ENCODE assay signal across 2 cellular contexts in the genomic region with DNA sequence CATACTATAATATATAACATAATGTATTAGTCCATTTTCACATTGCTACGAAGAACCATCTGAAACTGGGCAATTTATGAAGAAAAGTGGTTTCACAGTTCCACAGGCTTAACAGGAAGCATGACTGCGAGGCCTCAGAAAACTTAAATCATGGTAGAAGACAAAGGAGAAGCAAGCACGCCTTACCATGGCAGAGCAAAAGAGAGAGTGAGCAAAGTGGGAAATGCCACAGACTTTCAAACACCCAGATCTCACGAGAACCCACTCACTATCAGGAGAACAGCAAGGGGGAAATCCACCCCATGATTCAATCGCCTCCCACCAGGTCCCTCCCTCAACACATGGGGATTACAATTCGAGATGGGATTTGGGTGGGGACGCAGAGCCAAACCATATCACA.
TF ChIP-seq lines count a peak whose summit lies in the region.

No MANE protein-coding gene starts in this region.

TF ChIP-seq in K562, 482 proteins besides CTCF, POLR2A, EP300 and RAD21:
- no peak for TF ChIP-seq FOXJ2 (tag; IDR thresholded peaks at IDR 0.05)
- TF ChIP-seq ARID1B (IDR thresholded peaks at IDR 0.05) = no peak
- TF ChIP-seq RBM25 (IDR thresholded peaks at IDR 0.05; ENCODE audit: low read depth, low read length, severe bottlenecking) = no peak
- no peak for TF ChIP-seq CEBPB (tag; IDR thresholded peaks at IDR 0.05)
- TF ChIP-seq ZNF407 (IDR thresholded peaks at IDR 0.05; ENCODE audit: low read depth) = no peak
- no peak for TF ChIP-seq DACH1 (IDR thresholded peaks at IDR 0.05; ENCODE audit: partially characterized antibody)
- TF ChIP-seq SMARCA5 (IDR thresholded peaks at IDR 0.05) = no peak
- no peak for TF ChIP-seq PRDM10 (IDR thresholded peaks at IDR 0.05; ENCODE audit: partially characterized antibody)
- no peak for TF ChIP-seq CBFA2T2 (conservative IDR thresholded peaks at IDR 0.05)
- no peak for TF ChIP-seq HNRNPL (IDR thresholded peaks at IDR 0.05; ENCODE audit: low read depth, low read length)
- TF ChIP-seq, protein P1, sequence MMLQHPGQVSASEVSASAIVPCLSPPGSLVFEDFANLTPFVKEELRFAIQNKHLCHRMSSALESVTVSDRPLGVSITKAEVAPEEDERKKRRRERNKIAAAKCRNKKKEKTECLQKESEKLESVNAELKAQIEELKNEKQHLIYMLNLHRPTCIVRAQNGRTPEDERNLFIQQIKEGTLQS (IDR thresholded peaks at IDR 0.05) = no peak
- TF ChIP-seq, protein P1 (CRISPR knock-in tag; conservative IDR thresholded peaks at IDR 0.05) = no peak
- no peak for TF ChIP-seq POU5F1 (IDR thresholded peaks at IDR 0.05; ENCODE audit: borderline replicate concordance, low read depth, low read length, partially characterized antibody)
- no peak for TF ChIP-seq HDAC6 (IDR thresholded peaks at IDR 0.05; ENCODE audit: low read depth, low read length)

TF ChIP-seq in H1, 55 proteins besides CTCF, POLR2A, EP300 and RAD21:
- TF ChIP-seq MAX (IDR thresholded peaks at IDR 0.05) (no peak), SUZ12 (IDR thresholded peaks at IDR 0.05; ENCODE audit: low read length) (no peak), KDM5A (IDR thresholded peaks at IDR 0.05; ENCODE audit: low read length) (no peak), SIN3A (conservative IDR thresholded peaks at IDR 0.05 in 1 of 2, IDR thresholded peaks at IDR 0.05 in 1 of 2; ENCODE audit: low read depth in 1 of 2, low read length in 2 of 2) (no peak), SRF (IDR thresholded peaks at IDR 0.05; ENCODE audit: low read depth, low read length) (no peak), TAF1 (IDR thresholded peaks at IDR 0.05; ENCODE audit: low read depth, low read length) (no peak), FOSL1 (IDR thresholded peaks at IDR 0.05; ENCODE audit: insufficient read depth, low read depth, low read length) (no peak), MAFK (IDR thresholded peaks at IDR 0.05; ENCODE audit: low read depth, low read length) (no peak), CREB1 (IDR thresholded peaks at IDR 0.05) (no peak), BACH1 (IDR thresholded peaks at IDR 0.05; ENCODE audit: low read length) (no peak), PHF8 (conservative IDR thresholded peaks at IDR 0.05; ENCODE audit: low read depth, low read length) (no peak), CBX5 (IDR thresholded peaks at IDR 0.05; ENCODE audit: low read depth, low read length) (no peak), TEAD4 (IDR thresholded peaks at IDR 0.05; ENCODE audit: low read depth, low read length) (no peak), SP1 (IDR thresholded peaks at IDR 0.05; ENCODE audit: low read depth, low read length) (no peak)
- TF ChIP-seq, protein P2, sequence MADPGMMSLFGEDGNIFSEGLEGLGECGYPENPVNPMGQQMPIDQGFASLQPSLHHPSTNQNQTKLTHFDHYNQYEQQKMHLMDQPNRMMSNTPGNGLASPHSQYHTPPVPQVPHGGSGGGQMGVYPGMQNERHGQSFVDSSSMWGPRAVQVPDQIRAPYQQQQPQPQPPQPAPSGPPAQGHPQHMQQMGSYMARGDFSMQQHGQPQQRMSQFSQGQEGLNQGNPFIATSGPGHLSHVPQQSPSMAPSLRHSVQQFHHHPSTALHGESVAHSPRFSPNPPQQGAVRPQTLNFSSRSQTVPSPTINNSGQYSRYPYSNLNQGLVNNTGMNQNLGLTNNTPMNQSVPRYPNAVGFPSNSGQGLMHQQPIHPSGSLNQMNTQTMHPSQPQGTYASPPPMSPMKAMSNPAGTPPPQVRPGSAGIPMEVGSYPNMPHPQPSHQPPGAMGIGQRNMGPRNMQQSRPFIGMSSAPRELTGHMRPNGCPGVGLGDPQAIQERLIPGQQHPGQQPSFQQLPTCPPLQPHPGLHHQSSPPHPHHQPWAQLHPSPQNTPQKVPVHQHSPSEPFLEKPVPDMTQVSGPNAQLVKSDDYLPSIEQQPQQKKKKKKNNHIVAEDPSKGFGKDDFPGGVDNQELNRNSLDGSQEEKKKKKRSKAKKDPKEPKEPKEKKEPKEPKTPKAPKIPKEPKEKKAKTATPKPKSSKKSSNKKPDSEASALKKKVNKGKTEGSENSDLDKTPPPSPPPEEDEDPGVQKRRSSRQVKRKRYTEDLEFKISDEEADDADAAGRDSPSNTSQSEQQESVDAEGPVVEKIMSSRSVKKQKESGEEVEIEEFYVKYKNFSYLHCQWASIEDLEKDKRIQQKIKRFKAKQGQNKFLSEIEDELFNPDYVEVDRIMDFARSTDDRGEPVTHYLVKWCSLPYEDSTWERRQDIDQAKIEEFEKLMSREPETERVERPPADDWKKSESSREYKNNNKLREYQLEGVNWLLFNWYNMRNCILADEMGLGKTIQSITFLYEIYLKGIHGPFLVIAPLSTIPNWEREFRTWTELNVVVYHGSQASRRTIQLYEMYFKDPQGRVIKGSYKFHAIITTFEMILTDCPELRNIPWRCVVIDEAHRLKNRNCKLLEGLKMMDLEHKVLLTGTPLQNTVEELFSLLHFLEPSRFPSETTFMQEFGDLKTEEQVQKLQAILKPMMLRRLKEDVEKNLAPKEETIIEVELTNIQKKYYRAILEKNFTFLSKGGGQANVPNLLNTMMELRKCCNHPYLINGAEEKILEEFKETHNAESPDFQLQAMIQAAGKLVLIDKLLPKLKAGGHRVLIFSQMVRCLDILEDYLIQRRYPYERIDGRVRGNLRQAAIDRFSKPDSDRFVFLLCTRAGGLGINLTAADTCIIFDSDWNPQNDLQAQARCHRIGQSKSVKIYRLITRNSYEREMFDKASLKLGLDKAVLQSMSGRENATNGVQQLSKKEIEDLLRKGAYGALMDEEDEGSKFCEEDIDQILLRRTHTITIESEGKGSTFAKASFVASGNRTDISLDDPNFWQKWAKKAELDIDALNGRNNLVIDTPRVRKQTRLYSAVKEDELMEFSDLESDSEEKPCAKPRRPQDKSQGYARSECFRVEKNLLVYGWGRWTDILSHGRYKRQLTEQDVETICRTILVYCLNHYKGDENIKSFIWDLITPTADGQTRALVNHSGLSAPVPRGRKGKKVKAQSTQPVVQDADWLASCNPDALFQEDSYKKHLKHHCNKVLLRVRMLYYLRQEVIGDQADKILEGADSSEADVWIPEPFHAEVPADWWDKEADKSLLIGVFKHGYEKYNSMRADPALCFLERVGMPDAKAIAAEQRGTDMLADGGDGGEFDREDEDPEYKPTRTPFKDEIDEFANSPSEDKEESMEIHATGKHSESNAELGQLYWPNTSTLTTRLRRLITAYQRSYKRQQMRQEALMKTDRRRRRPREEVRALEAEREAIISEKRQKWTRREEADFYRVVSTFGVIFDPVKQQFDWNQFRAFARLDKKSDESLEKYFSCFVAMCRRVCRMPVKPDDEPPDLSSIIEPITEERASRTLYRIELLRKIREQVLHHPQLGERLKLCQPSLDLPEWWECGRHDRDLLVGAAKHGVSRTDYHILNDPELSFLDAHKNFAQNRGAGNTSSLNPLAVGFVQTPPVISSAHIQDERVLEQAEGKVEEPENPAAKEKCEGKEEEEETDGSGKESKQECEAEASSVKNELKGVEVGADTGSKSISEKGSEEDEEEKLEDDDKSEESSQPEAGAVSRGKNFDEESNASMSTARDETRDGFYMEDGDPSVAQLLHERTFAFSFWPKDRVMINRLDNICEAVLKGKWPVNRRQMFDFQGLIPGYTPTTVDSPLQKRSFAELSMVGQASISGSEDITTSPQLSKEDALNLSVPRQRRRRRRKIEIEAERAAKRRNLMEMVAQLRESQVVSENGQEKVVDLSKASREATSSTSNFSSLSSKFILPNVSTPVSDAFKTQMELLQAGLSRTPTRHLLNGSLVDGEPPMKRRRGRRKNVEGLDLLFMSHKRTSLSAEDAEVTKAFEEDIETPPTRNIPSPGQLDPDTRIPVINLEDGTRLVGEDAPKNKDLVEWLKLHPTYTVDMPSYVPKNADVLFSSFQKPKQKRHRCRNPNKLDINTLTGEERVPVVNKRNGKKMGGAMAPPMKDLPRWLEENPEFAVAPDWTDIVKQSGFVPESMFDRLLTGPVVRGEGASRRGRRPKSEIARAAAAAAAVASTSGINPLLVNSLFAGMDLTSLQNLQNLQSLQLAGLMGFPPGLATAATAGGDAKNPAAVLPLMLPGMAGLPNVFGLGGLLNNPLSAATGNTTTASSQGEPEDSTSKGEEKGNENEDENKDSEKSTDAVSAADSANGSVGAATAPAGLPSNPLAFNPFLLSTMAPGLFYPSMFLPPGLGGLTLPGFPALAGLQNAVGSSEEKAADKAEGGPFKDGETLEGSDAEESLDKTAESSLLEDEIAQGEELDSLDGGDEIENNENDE (IDR thresholded peaks at IDR 0.05; ENCODE audit: insufficient replicate concordance, low read length) = no peak
